25 cellular contexts compared by ENCODE assay signal in the genomic region with DNA sequence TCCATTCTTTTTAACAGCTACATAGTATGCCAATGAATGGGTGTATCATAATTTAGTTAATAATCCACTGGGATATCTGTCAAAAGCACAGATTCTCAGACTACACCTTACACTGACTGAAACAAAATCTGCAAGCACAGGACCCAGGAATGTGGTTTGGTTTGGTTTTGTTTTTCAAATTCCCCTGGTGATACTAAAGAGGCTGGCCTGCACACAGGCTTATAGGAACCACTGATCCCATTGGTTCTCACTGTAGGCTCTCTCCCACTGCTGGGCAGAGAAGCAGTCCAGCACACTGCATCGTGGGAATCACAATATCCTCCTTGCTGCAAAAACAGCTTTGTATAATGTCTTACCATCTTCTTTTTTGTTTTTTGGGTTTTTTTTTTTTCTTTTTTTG.
"Had no signal": no experiment of that assay in that cellular context is flagged by ENCODE, and none has a peak within 500 bp of the region (broad histone marks: within the 10 kb centered on the region; RNA-seq: fewer than 3 reads in every experiment).

No MANE protein-coding gene starts in this region.

- H3K36me3 Mint-ChIP-seq: memory B cell, natural killer cell had no signal

- H3K4me1 Mint-ChIP-seq: natural killer cell had no signal

- DNase-seq: cortex of kidney; dorsolateral prefrontal cortex; effector CD4-positive, alpha-beta T cell; foreskin fibroblast; gastrocnemius medialis; head of caudate nucleus; left ventricle myocardium superior; lower lobe of right lung; natural killer cell; occipital lobe; ovary; posterior cingulate gyrus; psoas muscle; right cardiac atrium; spleen; stimulated activated CD4-positive, alpha-beta T cell treated with anti-CD3 and anti-CD28 coated beads, Interleukin-2, amount 100 ng/mL, for 48 hours; stimulated activated CD8-positive, alpha-beta memory T cell treated with anti-CD3 and anti-CD28 coated beads, Interleukin-4, amount 100 ng/mL, for 48 hours; stimulated activated naive CD4-positive, alpha-beta T cell treated with Interleukin-2 at 50 U/mL for 16 hours; stomach; thyroid gland; trophoblast cell had no signal

- H3K9me3 Mint-ChIP-seq: memory B cell, natural killer cell had no signal

- H3K27me3 ChIP-seq: dorsolateral prefrontal cortex, gastrocnemius medialis, ovary, spleen, stomach, thyroid gland, vagina had no signal

- H3K27ac ChIP-seq: dorsolateral prefrontal cortex, gastrocnemius medialis, lower lobe of right lung, ovary, psoas muscle, skin epidermis, spleen, stomach, thyroid gland, vagina had no signal

- H3K4me3 Mint-ChIP-seq: memory B cell, natural killer cell had no signal

- H3K27me3 Mint-ChIP-seq: memory B cell had no signal

- H3K9me3 ChIP-seq: gastrocnemius medialis, lower lobe of right lung, ovary, psoas muscle, spleen, stomach, thyroid gland, vagina had no signal

- ATAC-seq: gastrocnemius medialis, left ventricle myocardium superior, lower lobe of right lung, natural killer cell, psoas muscle, right cardiac atrium had no signal

- H3K4me3 ChIP-seq: dorsolateral prefrontal cortex, gastrocnemius medialis, lower lobe of right lung, ovary, psoas muscle, skin epidermis, spleen, stomach, thyroid gland, vagina had no signal

- H3K4me1 ChIP-seq: gastrocnemius medialis, psoas muscle, stomach, thyroid gland, vagina had no signal

- H3K27ac Mint-ChIP-seq: memory B cell, natural killer cell had no signal

- H3K36me3 ChIP-seq: gastrocnemius medialis, lower lobe of right lung, ovary, spleen, stomach, thyroid gland, vagina had no signal

- FAIRE-seq: keratinocyte had no signal
